Comparison of ENCODE assay signal across 1 cellular context in genomic region chr10:43401627-43402026, GRCh38.
TF ChIP-seq lines count a peak whose summit lies in the region.

No MANE protein-coding gene starts in this region.

TF ChIP-seq in IMR-90, 13 proteins besides CTCF, POLR2A, EP300 and RAD21:
- TF ChIP-seq MXI1 (IDR thresholded peaks at IDR 0.05; ENCODE audit: borderline replicate concordance, low read depth, low read length) (no peak), BHLHE40 (IDR thresholded peaks at IDR 0.05; ENCODE audit: low read depth, low read length) (no peak), FOS (IDR thresholded peaks at IDR 0.05; ENCODE audit: low read depth, low read length) (no peak), MAFK (IDR thresholded peaks at IDR 0.05; ENCODE audit: low read depth, low read length) (no peak), SMC3 (IDR thresholded peaks at IDR 0.05; ENCODE audit: low read depth, low read length) (no peak), CEBPB (IDR thresholded peaks at IDR 0.05; ENCODE audit: low read depth, low read length) (no peak), RFX5 (IDR thresholded peaks at IDR 0.05; ENCODE audit: low read depth, low read length) (no peak), RCOR1 (IDR thresholded peaks at IDR 0.05; ENCODE audit: insufficient replicate concordance, low read length) (no peak), MAZ (IDR thresholded peaks at IDR 0.05; ENCODE audit: borderline replicate concordance, low read depth, low read length) (no peak), CHD1 (IDR thresholded peaks at IDR 0.05; ENCODE audit: low read depth, low read length) (no peak)
- TF ChIP-seq, protein P1, sequence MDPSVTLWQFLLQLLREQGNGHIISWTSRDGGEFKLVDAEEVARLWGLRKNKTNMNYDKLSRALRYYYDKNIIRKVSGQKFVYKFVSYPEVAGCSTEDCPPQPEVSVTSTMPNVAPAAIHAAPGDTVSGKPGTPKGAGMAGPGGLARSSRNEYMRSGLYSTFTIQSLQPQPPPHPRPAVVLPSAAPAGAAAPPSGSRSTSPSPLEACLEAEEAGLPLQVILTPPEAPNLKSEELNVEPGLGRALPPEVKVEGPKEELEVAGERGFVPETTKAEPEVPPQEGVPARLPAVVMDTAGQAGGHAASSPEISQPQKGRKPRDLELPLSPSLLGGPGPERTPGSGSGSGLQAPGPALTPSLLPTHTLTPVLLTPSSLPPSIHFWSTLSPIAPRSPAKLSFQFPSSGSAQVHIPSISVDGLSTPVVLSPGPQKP (IDR thresholded peaks at IDR 0.05; ENCODE audit: borderline replicate concordance, low read depth, low read length) = no peak
- TF ChIP-seq, protein P2, sequence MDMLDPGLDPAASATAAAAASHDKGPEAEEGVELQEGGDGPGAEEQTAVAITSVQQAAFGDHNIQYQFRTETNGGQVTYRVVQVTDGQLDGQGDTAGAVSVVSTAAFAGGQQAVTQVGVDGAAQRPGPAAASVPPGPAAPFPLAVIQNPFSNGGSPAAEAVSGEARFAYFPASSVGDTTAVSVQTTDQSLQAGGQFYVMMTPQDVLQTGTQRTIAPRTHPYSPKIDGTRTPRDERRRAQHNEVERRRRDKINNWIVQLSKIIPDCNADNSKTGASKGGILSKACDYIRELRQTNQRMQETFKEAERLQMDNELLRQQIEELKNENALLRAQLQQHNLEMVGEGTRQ (IDR thresholded peaks at IDR 0.05; ENCODE audit: low read depth, low read length) = no peak
